In the genomic region with DNA sequence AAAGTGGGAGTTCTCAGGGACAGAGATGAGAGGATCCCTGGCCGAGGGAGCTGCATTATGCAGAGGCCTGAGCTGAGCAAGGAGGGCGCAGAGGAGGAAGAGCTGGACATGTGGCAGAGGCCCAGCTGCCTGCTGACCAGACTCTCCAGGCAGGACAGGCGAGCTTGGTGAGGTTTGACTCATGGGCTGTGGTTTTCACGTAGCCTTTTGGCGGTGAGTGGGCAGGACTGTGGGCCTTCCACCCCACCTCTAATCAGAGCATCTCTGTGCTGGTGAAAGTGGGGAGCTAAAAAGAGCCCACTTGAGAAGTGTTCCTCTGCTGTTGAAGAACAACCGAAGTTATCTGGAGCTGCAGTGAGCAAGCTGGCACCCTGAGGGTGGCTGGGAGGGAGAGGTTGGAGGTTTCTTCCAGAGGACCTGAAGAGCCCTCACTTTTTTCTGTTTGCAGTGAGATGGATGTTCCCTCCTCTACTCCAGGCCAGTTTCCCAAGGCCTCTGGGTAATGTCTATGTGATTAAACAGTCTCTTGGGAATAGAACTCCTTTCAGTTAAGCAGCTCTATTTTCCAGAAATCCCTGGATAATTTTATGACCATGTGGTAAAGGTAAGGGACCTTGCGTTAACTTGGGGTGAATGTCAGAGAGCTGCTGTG, we compare ENCODE assay signal across 10 cellular contexts. TPM values are rescaled to one million over a fixed set of nuclear protein-coding genes. Genes with fewer than 3 reads are reported as not detected.
DNase-seq lines count a peak whose midpoint lies in the region; ATAC-seq and TF ChIP-seq lines count a peak whose summit lies in the region.
"Had no signal": no experiment of that assay in that cellular context is flagged by ENCODE, and none has a peak within 500 bp of the region (broad histone marks: within the 10 kb centered on the region; RNA-seq: fewer than 3 reads in every experiment).

No MANE protein-coding gene starts in this region.

- no peak overlapping the region for H3K9ac ChIP-seq in Karpas-422 (ENCODE audit: low read length)

- in situ Hi-C loops in brain microvascular endothelial cell (cut with HindIII; ENCODE audit: low pct_ligation_motif_present, low sequenced_read_pairs) = no loop called here

- no peak overlapping the region for H3K4me2 ChIP-seq in Karpas-422 (ENCODE audit: low read depth, low read length, poor library complexity, severe bottlenecking)

- peaks cover 34% of the 10 kb centered on the region; the same call in 1 of the 2 replicates for H4K20me1 ChIP-seq in Karpas-422 (ENCODE audit: insufficient read depth, low read depth, low read length)

- H3K27me3 ChIP-seq in brain microvascular endothelial cell (replicated peaks) (no peaks in the 10 kb centered on the region), Karpas-422 (ENCODE audit: low read length) (no peaks in the 10 kb centered on the region)

- H3K9me3 ChIP-seq in Karpas-422 (ENCODE audit: low read length) = peaks cover 3% of the 10 kb centered on the region; the same call in 1 of the 2 replicates

- TF ChIP-seq POLR2A in GM18505 (IDR thresholded peaks at IDR 0.05; ENCODE audit: borderline replicate concordance, extremely low read depth, insufficient read depth, insufficient read length) = no peak

- no peak overlapping the region for H2AFZ ChIP-seq in Karpas-422 (ENCODE audit: low read length)

- peak; percentile 50 for DNase-seq in HK-2 (ENCODE audit: unreplicated experiment)
- DNase-seq in brain microvascular endothelial cell = peak; percentile 79
- peak; percentile 65 for DNase-seq in kidney tubule cell (ENCODE audit: low spot score)
- no peak for DNase-seq in COR-L47 (lab: John Stamatoyannopoulos, UW)
- DNase-seq in NCI-H1694 treated with DMSO at 0.1 percent for 48 hours (lab: John Stamatoyannopoulos, UW) = no peak
- no peak for DNase-seq in Karpas-422
- DNase-seq: activated CD8-positive, alpha-beta memory T cell treated with anti-CD3 and anti-CD28 coated beads, Interleukin-2, amount 50 U/mL, for 4 hours; NCI-H1092 had no signal

- H3K4me1 ChIP-seq in Karpas-422 (ENCODE audit: low read length) = peaks cover 9% of the 10 kb centered on the region

- H3K4me3 ChIP-seq in brain microvascular endothelial cell (ENCODE audit: low read depth, low read length) (no peak overlapping the region), Karpas-422 (ENCODE audit: low read length) (no peak overlapping the region)

- H3K27ac ChIP-seq in brain microvascular endothelial cell = peak overlapping the region; percentile 7
- H3K27ac ChIP-seq in temporal lobe (ENCODE audit: low read depth, low read length) = peak overlapping the region; percentile 97
- H3K27ac ChIP-seq in Karpas-422 (ENCODE audit: low read length) = no peak overlapping the region

- no peaks in the 10 kb centered on the region for H3K79me2 ChIP-seq in Karpas-422 (ENCODE audit: low read length)

- no peak for ATAC-seq in GM18505 (IDR thresholded peaks at IDR 0.05; ENCODE audit: unreplicated experiment)

- H3K9me2 ChIP-seq in Karpas-422 (replicated peaks; ENCODE audit: insufficient read depth, low read length) = no peaks in the 10 kb centered on the region

- H3K36me3 ChIP-seq in brain microvascular endothelial cell (replicated peaks) (no peaks in the 10 kb centered on the region), Karpas-422 (ENCODE audit: insufficient read depth, low read length) (no peaks in the 10 kb centered on the region)

- no peak for TF ChIP-seq CTCF in brain microvascular endothelial cell (IDR thresholded peaks at IDR 0.05; ENCODE audit: low read depth, low read length, missing control alignments)

RNA-seq across cellular contexts. Expression of a gene that starts 11.9 kb away (rescaled TPM):
- 44.7 TPM for total RNA-seq in temporal lobe
- total RNA-seq in Karpas-422 (2014; rRNA removed; shearing (Covaris generic); ENCODE audit: low replicate concordance) = 5.4 and 17.6 TPM in 2 replicates

Comparison
In these comparisons a context has a peak if more than half of its experiments do, and no peak if none do; other contexts are left out.
1. DNase-seq: peak in HK-2 (single experiment), brain microvascular endothelial cell (single experiment) and kidney tubule cell (single experiment); none in COR-L47 (single experiment), NCI-H1694 treated with DMSO at 0.1 percent for 48 hours (single experiment) and Karpas-422 (single experiment).